19 cellular contexts compared by ENCODE assay signal in genomic region chr2:128580988-128581848, GRCh38.
"Had no signal": no experiment of that assay in that cellular context is flagged by ENCODE, and none has a peak within 500 bp of the region (broad histone marks: within the 10 kb centered on the region; RNA-seq: fewer than 3 reads in every experiment).

No MANE protein-coding gene starts in this region.

- H3K4me3 Mint-ChIP-seq: activated CD4-positive, alpha-beta T cell treated with anti-CD3 and anti-CD28 coated beads, Interleukin-2, amount 10 ng/mL, durations not matched to agents 7 days and 5 days; activated CD8-positive, alpha-beta T cell treated with anti-CD3 and anti-CD28 coated beads, Interleukin-2, amount 10 ng/mL, durations not matched to agents 7 days and 5 days; activated naive CD4-positive, alpha-beta T cell treated with anti-CD3 and anti-CD28 coated beads, Interleukin-2, amount 50 U/mL, for 24 hours; naive B cell; T-helper 1 cell treated with Interleukin-12 subunit alpha and Interleukin-12 subunit beta and Interleukin-4 antibody, amounts not matched to agents 30 μg/mL and 1 μg/mL, for 36 hours had no signal

- H3K27ac Mint-ChIP-seq: activated CD4-positive, alpha-beta T cell treated with anti-CD3 and anti-CD28 coated beads, Interleukin-2, amount 10 ng/mL, durations not matched to agents 7 days and 5 days; activated CD8-positive, alpha-beta T cell treated with anti-CD3 and anti-CD28 coated beads, Interleukin-2, amount 10 ng/mL, durations not matched to agents 7 days and 5 days; activated naive CD4-positive, alpha-beta T cell treated with anti-CD3 and anti-CD28 coated beads, Interleukin-2, amount 50 U/mL, for 24 hours; naive B cell; T-helper 1 cell treated with Interleukin-12 subunit alpha and Interleukin-12 subunit beta and Interleukin-4 antibody, amounts not matched to agents 30 μg/mL and 1 μg/mL, for 36 hours had no signal

- H3K27me3 Mint-ChIP-seq: activated naive CD4-positive, alpha-beta T cell treated with anti-CD3 and anti-CD28 coated beads, Interleukin-2, amount 50 U/mL, for 24 hours; naive B cell had no signal

- DNase-seq: activated CD4-positive, alpha-beta T cell treated with anti-CD3 and anti-CD28 coated beads, Interleukin-2, amount 10 ng/mL, durations not matched to agents 7 days and 5 days; activated CD8-positive, alpha-beta memory T cell treated with anti-CD3 and anti-CD28 coated beads, Interleukin-2, amount 50 U/mL, for 4 hours; activated CD8-positive, alpha-beta T cell treated with anti-CD3 and anti-CD28 coated beads, Interleukin-2, amount 10 ng/mL, durations not matched to agents 7 days and 5 days; activated effector memory CD4-positive, alpha-beta T cell treated with Interleukin-2 at 50 U/mL for 16 hours; activated T-cell treated with anti-CD3 and anti-CD28 coated beads, Interleukin-2, amount 50 U/mL, for 48 hours; effector CD4-positive, alpha-beta T cell; mammary epithelial cell; naive B cell; spleen; stimulated activated CD4-positive, alpha-beta T cell treated with anti-CD3 and anti-CD28 coated beads, Interleukin-4, amount 100 ng/mL, for 4 hours; stimulated activated naive CD4-positive, alpha-beta T cell; substantia nigra; tibial artery had no signal

- H3K4me3 ChIP-seq: spleen, tibial artery had no signal

- H3K9me3 ChIP-seq: neutrophil, tibial artery had no signal

- H3K27ac ChIP-seq: neutrophil, parathyroid adenoma, spleen, tibial artery had no signal

- H3K27me3 ChIP-seq: neutrophil, spleen, tibial artery had no signal

- H3K36me3 Mint-ChIP-seq: activated naive CD4-positive, alpha-beta T cell treated with anti-CD3 and anti-CD28 coated beads, Interleukin-2, amount 50 U/mL, for 24 hours; naive B cell had no signal

- ATAC-seq: activated CD4-positive, CD25-positive, alpha-beta regulatory T cell treated with anti-CD3 and anti-CD28 coated beads, Interleukin-2, amount 50 U/mL, for 24 hours; activated CD8-positive, alpha-beta T cell treated with anti-CD3 and anti-CD28 coated beads, Interleukin-2, amount 10 ng/mL, durations not matched to agents 7 days and 5 days; esophagus mucosa had no signal

- H3K36me3 ChIP-seq: neutrophil, spleen, tibial artery had no signal

- H3K4me1 Mint-ChIP-seq: activated naive CD4-positive, alpha-beta T cell treated with anti-CD3 and anti-CD28 coated beads, Interleukin-2, amount 50 U/mL, for 24 hours; naive B cell had no signal

- H3K9me3 Mint-ChIP-seq: activated CD4-positive, alpha-beta T cell treated with anti-CD3 and anti-CD28 coated beads, Interleukin-2, amount 10 ng/mL, durations not matched to agents 7 days and 5 days; activated naive CD4-positive, alpha-beta T cell treated with anti-CD3 and anti-CD28 coated beads, Interleukin-2, amount 50 U/mL, for 24 hours; T-helper 1 cell treated with Interleukin-12 subunit alpha and Interleukin-12 subunit beta and Interleukin-4 antibody, amounts not matched to agents 30 μg/mL and 1 μg/mL, for 36 hours had no signal

- H3K4me1 ChIP-seq: parathyroid adenoma, spleen, tibial artery had no signal
